In the genomic region with DNA sequence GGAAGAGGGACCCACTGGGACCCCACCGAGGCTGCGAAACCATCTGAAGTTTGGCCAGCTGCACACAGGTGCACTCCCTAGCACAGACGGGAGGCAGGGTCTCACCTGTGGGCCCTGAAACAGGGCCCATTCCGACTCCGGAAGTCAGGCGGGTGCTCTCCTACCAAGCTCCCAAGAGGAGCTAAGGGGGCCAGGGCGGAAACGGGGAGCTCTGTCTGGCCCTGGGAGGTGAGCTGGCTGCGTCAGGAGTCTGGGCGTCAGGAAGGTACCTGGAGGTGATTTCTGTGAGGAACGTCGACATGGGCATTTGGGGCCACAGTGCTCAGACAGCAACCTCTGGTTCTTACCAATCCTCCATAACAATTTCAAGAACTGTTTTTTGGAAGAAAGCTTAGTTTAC, we compare ENCODE assay signal across 35 cellular contexts.
"Had no signal": no experiment of that assay in that cellular context is flagged by ENCODE, and none has a peak within 500 bp of the region (broad histone marks: within the 10 kb centered on the region; RNA-seq: fewer than 3 reads in every experiment).

No MANE protein-coding gene starts in this region.

- H3K4me3 ChIP-seq: MG63 had no signal

- H3K9ac ChIP-seq: KMS-11 had no signal

- H3K9me3 ChIP-seq: MG63 had no signal

- DNase-seq: Karpas-422, Kasumi-1, KG1, MG63, MM.1S, MV-4-11, NCI-H1048, NCI-H1092, NCI-H1092 treated with DMSO at 0.1 percent for 48 hours, NCI-H1105, NCI-H1105 treated with DMSO at 0.1 percent for 48 hours, NCI-H1417, NCI-H1417 treated with DMSO at 0.1 percent for 48 hours, NCI-H1436, NCI-H1436 treated with DMSO at 0.1 percent for 48 hours, NCI-H146, NCI-H1694, NCI-H1694 treated with DMSO at 0.1 percent for 48 hours, NCI-H187, NCI-H187 treated with DMSO at 0.1 percent for 48 hours, NCI-H1930, NCI-H2029, NCI-H2029 treated with DMSO at 0.1 percent for 48 hours, NCI-H2081, NCI-H2081 treated with DMSO at 0.1 percent for 48 hours, NCI-H2107, NCI-H2171, NCI-H2171 treated with DMSO at 0.1 percent for 48 hours, NCI-H2227 treated with DMSO at 0.1 percent for 48 hours, NCI-H226, NCI-H345, NCI-H446, NCI-H446 treated with DMSO at 0.1 percent for 48 hours, NCI-H510A had no signal

- H3K36me3 ChIP-seq: MG63 had no signal

- H3K27ac ChIP-seq: KMS-11 had no signal

- H3K4me2 ChIP-seq: KMS-11 had no signal

- H3K27me3 ChIP-seq: MG63 had no signal
